In genomic region chr17:2048805-2049204, GRCh38 we compare ENCODE assay signal across 1 cellular context.
TF ChIP-seq lines count a peak whose summit lies in the region.

No MANE protein-coding gene starts in this region.

TF ChIP-seq in endothelial cell of umbilical vein, 7 proteins besides CTCF, POLR2A, EP300 and RAD21 (continued from another document):
- no peak for TF ChIP-seq GATA2 (IDR thresholded peaks at IDR 0.05; ENCODE audit: insufficient read depth, insufficient read length, low read depth, low read length)
- TF ChIP-seq EZH2 (IDR thresholded peaks at IDR 0.05; ENCODE audit: borderline replicate concordance, low read depth, low read length, severe bottlenecking), result no peak
- no peak for TF ChIP-seq MYC (IDR thresholded peaks at IDR 0.05; ENCODE audit: low read depth, low read length)
TF ChIP-seq in endothelial cell of umbilical vein: peak in this region for 0.
